Comparison of ENCODE assay signal across 8 cellular contexts in genomic region chr10:85477979-85478378, GRCh38.
"Had no signal": no experiment of that assay in that cellular context is flagged by ENCODE, and none has a peak within 500 bp of the region (broad histone marks: within the 10 kb centered on the region; RNA-seq: fewer than 3 reads in every experiment).

No MANE protein-coding gene starts in this region.

- DNase-seq: GDM1, GF-D8 had no signal

- FAIRE-seq: G401.6, GM12878, GM12891, GM12892, GM18507, GM19239 had no signal

- ATAC-seq: GM12878 had no signal

- H3K4me3 ChIP-seq: GM12878 had no signal
